ENCODE assay signal across 11 cellular contexts in the genomic region with DNA sequence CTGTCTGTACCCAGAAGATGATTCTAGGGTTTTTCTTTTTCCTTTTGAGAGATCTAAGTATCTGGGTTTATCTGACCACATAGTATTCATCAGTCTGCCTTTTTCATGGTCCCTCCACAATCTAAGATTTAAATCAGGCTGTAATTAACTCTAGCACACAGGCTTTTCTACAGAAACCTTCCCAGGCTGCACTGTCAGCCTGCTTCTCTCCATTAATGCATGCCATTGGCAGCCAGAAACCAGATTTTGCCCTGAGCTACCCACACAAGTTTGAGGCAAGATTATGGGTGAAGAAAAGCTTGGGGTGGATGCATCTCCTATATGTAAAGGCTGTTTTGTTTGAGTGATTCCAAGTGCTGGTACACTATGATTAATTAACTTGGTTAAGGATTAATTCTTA. TPM values are rescaled to one million over a fixed set of nuclear protein-coding genes. Genes with fewer than 3 reads are reported as not detected.
DNase-seq lines count a peak whose midpoint lies in the region; ATAC-seq, FAIRE-seq and TF ChIP-seq lines count a peak whose summit lies in the region.
"Had no signal": no experiment of that assay in that cellular context is flagged by ENCODE, and none has a peak within 500 bp of the region (broad histone marks: within the 10 kb centered on the region; RNA-seq: fewer than 3 reads in every experiment).

No MANE protein-coding gene starts in this region.

- peaks cover 19% of the 10 kb centered on the region for H3K36me3 Mint-ChIP-seq in activated CD8-positive, alpha-beta memory T cell treated with anti-CD3 and anti-CD28 coated beads, Interleukin-2, amount 10 ng/mL, durations not matched to agents 7 days and 5 days
- peaks cover 11% of the 10 kb centered on the region for H3K36me3 Mint-ChIP-seq in T-helper 2 cell treated with Interferon-gamma antibody and Interleukin-4, amounts not matched to agents 5 μg/mL and 100 μg/mL, for 36 hours (ENCODE audit: low read depth)
- H3K36me3 Mint-ChIP-seq: neural progenitor cell had no signal

- H3K4me3 ChIP-seq in keratinocyte (ENCODE audit: control insufficient read depth in 2 of 3, extremely low read depth in 1 of 3, insufficient read depth in 2 of 3, low read depth in 1 of 3, low read length in 3 of 3): no peak overlapping the region
- no peak overlapping the region for H3K4me3 ChIP-seq in thymus (ENCODE audit: low read length)
- H3K4me3 ChIP-seq: neural progenitor cell had no signal

- no peaks in the 10 kb centered on the region for H3K79me2 ChIP-seq in keratinocyte (ENCODE audit: control insufficient read depth, insufficient read depth, low read length)

- FAIRE-seq in keratinocyte (lab: Jason Lieb, UNC): no peak

- H3K27ac Mint-ChIP-seq in activated CD8-positive, alpha-beta memory T cell treated with anti-CD3 and anti-CD28 coated beads, Interleukin-2, amount 10 ng/mL, durations not matched to agents 7 days and 5 days: peak overlapping the region; percentile 84
- peak overlapping the region; percentile 89 for H3K27ac Mint-ChIP-seq in T-helper 2 cell treated with Interferon-gamma antibody and Interleukin-4, amounts not matched to agents 5 μg/mL and 100 μg/mL, for 36 hours
- H3K27ac Mint-ChIP-seq: neural progenitor cell had no signal

- no peak for DNase-seq in activated CD8-positive, alpha-beta memory T cell treated with anti-CD3 and anti-CD28 coated beads, Interleukin-2, amount 10 ng/mL, durations not matched to agents 7 days and 5 days
- no peak for DNase-seq in activated CD8-positive, alpha-beta memory T cell treated with anti-CD3 and anti-CD28 coated beads, Interleukin-2, amount 50 U/mL, for 48 hours
- no peak for DNase-seq in T-helper 2 cell treated with Interferon-gamma antibody and Interleukin-4, amounts not matched to agents 5 μg/mL and 100 μg/mL, for 36 hours (ENCODE audit: low spot score)
- DNase-seq in keratinocyte (ENCODE audit: low read depth, low spot score) (no peak), SW 1271 (lab: John Stamatoyannopoulos, UW) (no peak), NCI-H510A (lab: John Stamatoyannopoulos, UW) (no peak)
- DNase-seq: activated CD4-positive, alpha-beta T cell treated with anti-CD3 and anti-CD28 coated beads, Interleukin-2, amount 50 U/mL, for 1 hour; OCI-M1 had no signal

- no peaks in the 10 kb centered on the region for H4K20me1 ChIP-seq in keratinocyte (ENCODE audit: control insufficient read depth, extremely low read depth, insufficient read depth, low read length)

- H2AFZ ChIP-seq in keratinocyte (ENCODE audit: control insufficient read depth, low read length): peak overlapping the region; percentile 10
- H2AFZ ChIP-seq: neural progenitor cell had no signal

- peaks cover 56% of the 10 kb centered on the region for H3K4me1 ChIP-seq in keratinocyte (ENCODE audit: control insufficient read depth, extremely low read depth, insufficient read depth, low read length)
- peaks cover 27% of the 10 kb centered on the region for H3K4me1 ChIP-seq in thymus (ENCODE audit: control insufficient read depth, insufficient read depth, low read length)

- H3K27ac ChIP-seq in keratinocyte (ENCODE audit: control insufficient read depth, insufficient read depth, low read length): no peak overlapping the region
- peak overlapping the region; percentile 42 for H3K27ac ChIP-seq in thymus (ENCODE audit: low read depth)
- H3K27ac ChIP-seq: neural progenitor cell had no signal

- H3K4me3 Mint-ChIP-seq in activated CD8-positive, alpha-beta memory T cell treated with anti-CD3 and anti-CD28 coated beads, Interleukin-2, amount 10 ng/mL, durations not matched to agents 7 days and 5 days: peak overlapping the region; percentile 14
- peak overlapping the region; percentile 66 for H3K4me3 Mint-ChIP-seq in T-helper 2 cell treated with Interferon-gamma antibody and Interleukin-4, amounts not matched to agents 5 μg/mL and 100 μg/mL, for 36 hours
- H3K4me3 Mint-ChIP-seq: neural progenitor cell had no signal

- peaks cover 2% of the 10 kb centered on the region for H3K9me1 ChIP-seq in keratinocyte (ENCODE audit: control insufficient read depth, extremely low read depth, insufficient read depth, low read length)

- no peak overlapping the region for H3K4me2 ChIP-seq in keratinocyte (ENCODE audit: control insufficient read depth, extremely low read depth, insufficient read depth, low read depth, low read length)
- H3K4me2 ChIP-seq: neural progenitor cell had no signal

- no peak for ATAC-seq in activated CD8-positive, alpha-beta memory T cell treated with anti-CD3 and anti-CD28 coated beads, Interleukin-2, amount 10 ng/mL, durations not matched to agents 7 days and 5 days
- no peak for ATAC-seq in HG03108 (IDR thresholded peaks at IDR 0.05; ENCODE audit: unreplicated experiment)

- TF ChIP-seq CTCF in keratinocyte (optimal IDR thresholded peaks at IDR 0.05 in 1 of 3, IDR thresholded peaks at IDR 0.05 in 1 of 3, conservative IDR thresholded peaks at IDR 0.05 in 1 of 3; ENCODE audit: extremely low read depth in 1 of 3, insufficient read depth in 2 of 3, low read length in 3 of 3): no peak

- dilution Hi-C loops in keratinocyte (cut with MboI; ENCODE audit: extremely low pct_ligation_motif_present, low sequenced_read_pairs): no loop called here

- no peak overlapping the region for H3K9ac ChIP-seq in keratinocyte (ENCODE audit: control insufficient read depth, extremely low read depth, insufficient read depth, low read length)
- H3K9ac ChIP-seq: neural progenitor cell had no signal

- no peaks in the 10 kb centered on the region for H3K27me3 Mint-ChIP-seq in activated CD8-positive, alpha-beta memory T cell treated with anti-CD3 and anti-CD28 coated beads, Interleukin-2, amount 10 ng/mL, durations not matched to agents 7 days and 5 days
- H3K27me3 Mint-ChIP-seq in T-helper 2 cell treated with Interferon-gamma antibody and Interleukin-4, amounts not matched to agents 5 μg/mL and 100 μg/mL, for 36 hours (ENCODE audit: low read depth): no peaks in the 10 kb centered on the region

- H3K4me1 Mint-ChIP-seq in activated CD8-positive, alpha-beta memory T cell treated with anti-CD3 and anti-CD28 coated beads, Interleukin-2, amount 10 ng/mL, durations not matched to agents 7 days and 5 days: peaks cover 64% of the 10 kb centered on the region
- H3K4me1 Mint-ChIP-seq in T-helper 2 cell treated with Interferon-gamma antibody and Interleukin-4, amounts not matched to agents 5 μg/mL and 100 μg/mL, for 36 hours (ENCODE audit: low read depth): peaks cover 51% of the 10 kb centered on the region

- H3K27me3 ChIP-seq in keratinocyte (ENCODE audit: control insufficient read depth, extremely low read depth, insufficient read depth, low read length) (no peaks in the 10 kb centered on the region), thymus (ENCODE audit: control insufficient read depth, insufficient read depth) (no peaks in the 10 kb centered on the region)
- H3K27me3 ChIP-seq: neural progenitor cell had no signal

- no peaks in the 10 kb centered on the region for H3K9me3 ChIP-seq in keratinocyte (ENCODE audit: control insufficient read depth, low read depth, low read length)
- H3K9me3 ChIP-seq in thymus (ENCODE audit: control insufficient read depth): no peaks in the 10 kb centered on the region

- CTCF ChIA-PET in activated CD8-positive, alpha-beta memory T cell treated with anti-CD3 and anti-CD28 coated beads, Interleukin-2, amount 10 ng/mL, durations not matched to agents 7 days and 5 days (lab: Charles Lee): interaction anchor here (1.1 to 3.6 kb wide), 5 partner anchors 9 to 73 kb away, joined by 3 to 14 read pairs (median 7); no protein-coding TSS in a partner anchor

- H3K36me3 ChIP-seq in keratinocyte (ENCODE audit: control insufficient read depth in 2 of 2, extremely low read depth in 1 of 2, insufficient read depth in 2 of 2, low read length in 2 of 2) (no peaks in the 10 kb centered on the region), thymus (ENCODE audit: control insufficient read depth, insufficient read depth) (no peaks in the 10 kb centered on the region)
- H3K36me3 ChIP-seq: neural progenitor cell had no signal

- peaks cover 9% of the 10 kb centered on the region for H3K9me3 Mint-ChIP-seq in activated CD8-positive, alpha-beta memory T cell treated with anti-CD3 and anti-CD28 coated beads, Interleukin-2, amount 10 ng/mL, durations not matched to agents 7 days and 5 days (ENCODE audit: low read depth)
- peaks cover 11% of the 10 kb centered on the region for H3K9me3 Mint-ChIP-seq in T-helper 2 cell treated with Interferon-gamma antibody and Interleukin-4, amounts not matched to agents 5 μg/mL and 100 μg/mL, for 36 hours

RNA-seq across cellular contexts. Expression of gene EML4, which starts 45.7 kb away (rescaled TPM):
- total RNA-seq in activated CD8-positive, alpha-beta memory T cell treated with anti-CD3 and anti-CD28 coated beads, Interleukin-2, amount 10 ng/mL, durations not matched to agents 7 days and 5 days: 100 to 1,000 TPM in 1 of 2 experiments, 10 to 100 TPM in 1; 73.4 to 110 TPM
- polyA plus RNA-seq in keratinocyte (23.6 to 36.4 TPM (median 30.2 TPM) in 3 replicates), thymus (23.5 TPM)
- polyA plus RNA-seq in keratinocyte (2011; ENCODE audit: low read depth): 19.6 TPM
- polyA plus RNA-seq in keratinocyte (2011; cell fraction: cytosol; rRNA removed): 15.2 and 25.0 TPM in 2 replicates
- 29.7 and 37.8 TPM in 2 replicates for polyA plus RNA-seq in keratinocyte (2011; cell fraction: nucleus; rRNA removed)
- 10.5 and 21.2 TPM in 2 replicates for polyA plus RNA-seq in keratinocyte (2012; ENCODE audit: low replicate concordance)
- 23.4 to 66.9 TPM (median 41.5 TPM) in 3 replicates for polyA minus RNA-seq in keratinocyte
- 22.6 TPM for polyA minus RNA-seq in keratinocyte (2011; cell fraction: cytosol; rRNA and poly(A)+ RNA removed)
- 28.4 and 65.1 TPM in 2 replicates for polyA minus RNA-seq in keratinocyte (2011; cell fraction: nucleus; rRNA and poly(A)+ RNA removed)
